In the genomic region with DNA sequence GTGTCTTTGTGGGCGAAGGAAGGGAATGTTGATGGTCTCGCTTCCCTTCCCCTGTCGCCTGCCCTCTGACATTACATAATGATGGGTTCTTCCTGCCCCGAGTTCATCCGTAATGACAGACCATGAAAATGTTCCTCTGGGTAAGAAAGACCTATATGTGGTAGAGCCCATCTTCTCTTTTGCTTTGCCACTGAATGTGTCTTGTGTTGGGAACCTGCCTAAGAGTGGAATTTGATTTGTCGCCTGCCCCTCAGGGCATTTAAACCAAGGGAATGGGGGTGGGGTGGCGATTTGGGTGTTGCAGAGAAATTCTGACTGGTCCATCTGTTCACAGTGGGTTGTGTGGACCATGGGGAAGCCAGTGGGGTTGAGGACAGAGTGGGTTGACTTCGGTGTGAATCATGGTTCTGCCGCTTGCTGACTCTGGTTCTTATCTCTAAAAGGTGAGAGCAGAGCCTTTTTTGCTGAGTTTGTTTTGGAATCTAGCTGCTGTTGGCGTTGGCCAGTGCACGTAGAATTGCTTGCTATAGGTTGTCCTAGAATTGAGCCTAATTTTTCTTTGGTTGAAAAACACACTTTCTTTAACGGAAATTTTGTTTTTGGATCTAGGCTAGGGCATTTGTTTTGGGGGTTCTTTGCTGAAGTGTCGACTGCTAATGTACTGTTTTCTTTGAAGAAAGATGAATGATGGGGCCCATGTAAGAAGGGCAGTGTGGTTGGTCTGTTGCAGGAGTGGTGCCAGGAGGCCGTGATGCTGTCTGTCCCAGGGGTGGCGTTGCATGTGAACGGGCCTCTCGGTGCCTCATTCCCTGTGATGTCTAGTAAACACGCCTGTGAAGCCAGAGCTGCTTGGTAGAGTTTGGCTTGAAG, we compare ENCODE assay signal across 8 cellular contexts. TPM values are rescaled to one million over a fixed set of nuclear protein-coding genes. Genes with fewer than 3 reads are reported as not detected.
A peak's percentile ranks its signal among the peaks of the same experiment; 100 is the strongest.
DNase-seq lines count a peak whose midpoint lies in the region; ATAC-seq and TF ChIP-seq lines count a peak whose summit lies in the region.

No MANE protein-coding gene starts in this region.

- H3K4me2 ChIP-seq in parathyroid adenoma (ENCODE audit: low read length), result peak overlapping the region; percentile 87

- peak overlapping the region; percentile 98 for H3K27ac Mint-ChIP-seq in T-helper 17 cell

- H3K27ac ChIP-seq in heart right ventricle, result peak overlapping the region in 9 of 10 donors; percentile 56 to 93 (median 82)
- peak overlapping the region; percentile 8 for H3K27ac ChIP-seq in parathyroid adenoma

- peak overlapping the region; percentile 99 for H3K4me3 Mint-ChIP-seq in T-helper 17 cell

- TF ChIP-seq CTCF in heart right ventricle (IDR thresholded peaks at IDR 0.05), result no peak
- no peak for TF ChIP-seq CTCF in parathyroid adenoma (IDR thresholded peaks at IDR 0.05)

- no peak for TF ChIP-seq POLR2A in erythroblast (IDR thresholded peaks at IDR 0.05; ENCODE audit: low read length)

- peaks cover 8% of the 10 kb centered on the region for H3K36me3 Mint-ChIP-seq in T-helper 17 cell (ENCODE audit: low read depth)

- intact Hi-C loops in heart right ventricle (cut with DNase I) (loop anchor here in 5 of 10 donors (5.0 to 10.0 kb wide), 8 partner anchors 36 to 159 kb away; partner anchors contain the start of genes COA5 (in 1 of the 5) and UNC50 (in 1 of the 5)), Right ventricle myocardium inferior (cut with DNase I) (loop anchor here (5.0 to 10.0 kb wide), 2 partner anchors 56 to 119 kb away; no protein-coding TSS in a partner anchor)

- H3K9ac ChIP-seq in parathyroid adenoma, result no peak overlapping the region

- 57 to 65% methylated on average over 18 of the region's 18 CpGs for WGBS in heart right ventricle, 2 donors

- peaks cover 42% of the 10 kb centered on the region for H3K4me1 Mint-ChIP-seq in T-helper 17 cell

- DNase-seq in heart right ventricle (no peak), Right ventricle myocardium inferior (ENCODE audit: missing footprints) (no peak), T-helper 17 cell (no peak), erythroblast (lab: John Stamatoyannopoulos, UW) (peak; percentile 60 to 65), 8988T (no peak), foreskin melanocyte (no peak)

- H3K4me1 ChIP-seq in heart right ventricle, result peaks cover 0 to 54% (median 30%) of the 10 kb centered on the region in 9 donors
- peaks cover 6% of the 10 kb centered on the region for H3K4me1 ChIP-seq in parathyroid adenoma

- H3K27me3 ChIP-seq in heart right ventricle, result no peaks in the 10 kb centered on the region
- no peaks in the 10 kb centered on the region for H3K27me3 ChIP-seq in parathyroid adenoma (ENCODE audit: control insufficient read depth, insufficient read depth, low read length)

- peaks cover 27% of the 10 kb centered on the region for H3K79me2 ChIP-seq in parathyroid adenoma

- ATAC-seq in heart right ventricle (peak in 4 of 8 donors; percentile 7 to 44 (median 18)), Right ventricle myocardium inferior (no peak), T-helper 17 cell (no peak), GM18870 (IDR thresholded peaks at IDR 0.05; ENCODE audit: unreplicated experiment) (no peak)

- H3K4me3 ChIP-seq in heart right ventricle (peak overlapping the region; percentile 55 to 94 (median 82)), parathyroid adenoma (ENCODE audit: low read depth, low read length) (peak overlapping the region; percentile 76)

- H3K36me3 ChIP-seq in heart right ventricle (no peaks in the 10 kb centered on the region), parathyroid adenoma (ENCODE audit: control insufficient read depth, insufficient read depth, low read length) (no peaks in the 10 kb centered on the region)

- peak overlapping the region; percentile 79 for H2AFZ ChIP-seq in parathyroid adenoma

- H3K9me3 ChIP-seq in heart right ventricle (no peaks in the 10 kb centered on the region), T-helper 17 cell (ENCODE audit: control insufficient read depth, low read length, poor library complexity, severe bottlenecking) (no peaks in the 10 kb centered on the region), parathyroid adenoma (ENCODE audit: control insufficient read depth, low read length) (no peaks in the 10 kb centered on the region)

- H3K27me3 Mint-ChIP-seq in T-helper 17 cell, result no peaks in the 10 kb centered on the region

RNA-seq across cellular contexts. Expression of gene INPP4A, which starts 1.3 kb away (rescaled TPM):
- total RNA-seq in heart right ventricle (10 to 100 TPM; 15.8 to 31.2 (median 22.0) TPM), Right ventricle myocardium inferior (14.7 TPM), T-helper 17 cell (100 to 1,000 TPM; 109 to 110 TPM)
- polyA plus RNA-seq in heart right ventricle, result 1 to 10 TPM; 3.8 to 7.5 TPM

Comparison
In these comparisons a context has a peak if more than half of its experiments do, and no peak if none do; other contexts are left out.
1. DNase-seq: peak in erythroblast (2 of 2); none in heart right ventricle (0 of 2), Right ventricle myocardium inferior (single experiment), T-helper 17 cell (0 of 3), 8988T (single experiment) and foreskin melanocyte (single experiment).